ENCODE assay signal across 8 cellular contexts in genomic region chr13:44436589-44437337, GRCh38.
DNase-seq lines count a peak whose midpoint lies in the region; ATAC-seq, FAIRE-seq and TF ChIP-seq lines count a peak whose summit lies in the region.

No MANE protein-coding gene starts in this region.

- H3K36me3 ChIP-seq in SU-DHL-6 (ENCODE audit: low read length) (no peaks in the 10 kb centered on the region), astrocyte (ENCODE audit: insufficient read depth, low read length) (peaks cover 16% of the 10 kb centered on the region), heart right ventricle (peaks cover 0 to 25% (median 15%) of the 10 kb centered on the region in 9 donors), osteoblast (ENCODE audit: insufficient read depth, low read length) (peaks cover 24% of the 10 kb centered on the region)

- no peaks in the 10 kb centered on the region for H3K9me3 ChIP-seq in SU-DHL-6 (ENCODE audit: insufficient read depth, low read length)
- H3K9me3 ChIP-seq in astrocyte (ENCODE audit: insufficient read depth, low read depth, low read length), result no peaks in the 10 kb centered on the region
- no peaks in the 10 kb centered on the region for H3K9me3 ChIP-seq in heart right ventricle
- no peaks in the 10 kb centered on the region for H3K9me3 ChIP-seq in osteoblast (ENCODE audit: low read depth, low read length)

- no peak for FAIRE-seq in astrocyte (lab: Jason Lieb, UNC)

- peaks cover 21% of the 10 kb centered on the region for H3F3A ChIP-seq in SU-DHL-6 (ENCODE audit: insufficient read depth)

- no peaks in the 10 kb centered on the region for H3K9me3 Mint-ChIP-seq in astrocyte (ENCODE audit: unreplicated experiment)

- DNase-seq in G401 (ENCODE audit: low spot score) (peak; percentile 98), NCI-H1417 treated with DMSO at 0.1 percent for 48 hours (lab: John Stamatoyannopoulos, UW) (peak; percentile 76), astrocyte (ENCODE audit: low read depth) (peak; percentile 86), heart right ventricle (peak; percentile 95 to 96), osteoblast (ENCODE audit: insufficient read length, low spot score, missing footprints) (peak; percentile 92), ureter (ENCODE audit: low spot score) (peak; percentile 96)

- 0 to 1% methylated on average over 38 of the region's 38 CpGs for WGBS in heart right ventricle, 2 donors

- peak overlapping the region; percentile 65 for H3K4me3 ChIP-seq in SU-DHL-6 (ENCODE audit: insufficient read depth, low read length, poor library complexity, severe bottlenecking)
- peak overlapping the region; percentile 99 for H3K4me3 ChIP-seq in astrocyte (ENCODE audit: insufficient read depth, low read depth, low read length)
- peak overlapping the region; percentile 59 to 93 (median 70) for H3K4me3 ChIP-seq in heart right ventricle
- peak overlapping the region; percentile 84 for H3K4me3 ChIP-seq in osteoblast (ENCODE audit: insufficient read depth, low read length)

- H4K20me1 ChIP-seq in SU-DHL-6 (ENCODE audit: low read depth, low read length) (no peaks in the 10 kb centered on the region), astrocyte (ENCODE audit: insufficient read depth, low read length) (peaks cover 70% of the 10 kb centered on the region), osteoblast (ENCODE audit: insufficient read depth, low read length) (peaks cover 43% of the 10 kb centered on the region)

- H3K27me3 ChIP-seq in SU-DHL-6 (ENCODE audit: low read length) (no peaks in the 10 kb centered on the region), astrocyte (ENCODE audit: insufficient read depth, low read length) (no peaks in the 10 kb centered on the region), heart right ventricle (no peaks in the 10 kb centered on the region), osteoblast (ENCODE audit: insufficient read depth, low read length) (no peaks in the 10 kb centered on the region)

- peak overlapping the region; percentile 95 for H3K4me3 Mint-ChIP-seq in astrocyte (ENCODE audit: unreplicated experiment)

- H3K9me2 ChIP-seq in SU-DHL-6 (replicated peaks; ENCODE audit: insufficient read depth, low read length), result no peaks in the 10 kb centered on the region

- peaks cover 28% of the 10 kb centered on the region for H3K4me1 Mint-ChIP-seq in astrocyte (ENCODE audit: low read depth, unreplicated experiment)

- H3K9ac ChIP-seq in SU-DHL-6 (ENCODE audit: low read length) (peak overlapping the region; percentile 67), astrocyte (ENCODE audit: low read length) (peak overlapping the region; percentile 99)

- H3K36me3 Mint-ChIP-seq in astrocyte (ENCODE audit: low read depth, unreplicated experiment), result peaks cover 9% of the 10 kb centered on the region

- H3K27me3 Mint-ChIP-seq in astrocyte (ENCODE audit: low read depth, unreplicated experiment), result no peaks in the 10 kb centered on the region

- peak overlapping the region; percentile 91 for H3K27ac Mint-ChIP-seq in astrocyte (ENCODE audit: unreplicated experiment)

- intact Hi-C loops in heart right ventricle (cut with DNase I), result loop anchor here in 9 of 10 donors (1.0 to 10.0 kb wide), 27 partner anchors 49 to 530 kb away; partner anchors contain the start of gene SERP2 (in 1 of the 9)

- ATAC-seq in heart right ventricle (peak; percentile 91 to 95 (median 93)), GM21528 (IDR thresholded peaks at IDR 0.05; ENCODE audit: low FRiP score, unreplicated experiment) (no peak)

- H3K79me2 ChIP-seq in SU-DHL-6 (ENCODE audit: insufficient read depth, low read length) (no peaks in the 10 kb centered on the region), astrocyte (ENCODE audit: insufficient read depth, low read length) (peaks cover 49% of the 10 kb centered on the region), osteoblast (ENCODE audit: insufficient read depth, low read length) (peaks cover 41% of the 10 kb centered on the region)

- peaks cover 22% of the 10 kb centered on the region for H3K4me1 ChIP-seq in astrocyte (ENCODE audit: insufficient read depth, low read length)
- H3K4me1 ChIP-seq in heart right ventricle, result peaks cover 0 to 42% (median 41%) of the 10 kb centered on the region in 9 donors
- peaks cover 29% of the 10 kb centered on the region for H3K4me1 ChIP-seq in osteoblast (ENCODE audit: insufficient read depth, low read length)

- H2AFZ ChIP-seq in SU-DHL-6 (ENCODE audit: low read depth, low read length, severe bottlenecking) (peak overlapping the region; percentile 82), astrocyte (ENCODE audit: low read depth, low read length) (no peak overlapping the region), osteoblast (ENCODE audit: low read length) (no peak overlapping the region)

- peak overlapping the region; percentile 55 for H3K27ac ChIP-seq in SU-DHL-6 (ENCODE audit: low read depth, low read length)
- H3K27ac ChIP-seq in astrocyte (ENCODE audit: low read depth, low read length), result peak overlapping the region; percentile 95
- H3K27ac ChIP-seq in heart right ventricle, result peak overlapping the region; percentile 79 to 99 (median 94)
- peak overlapping the region; percentile 93 for H3K27ac ChIP-seq in osteoblast (ENCODE audit: low read depth, low read length)

- no peak for TF ChIP-seq CTCF in SU-DHL-6 (IDR thresholded peaks at IDR 0.05; ENCODE audit: insufficient read depth, low read length, poor library complexity, severe bottlenecking)
- TF ChIP-seq CTCF in astrocyte (IDR thresholded peaks at IDR 0.05; ENCODE audit: insufficient read depth, low read depth, low read length), result no peak
- TF ChIP-seq CTCF in heart right ventricle (IDR thresholded peaks at IDR 0.05), result no peak
- TF ChIP-seq CTCF in osteoblast (IDR thresholded peaks at IDR 0.05; ENCODE audit: extremely low read depth, low read depth, low read length), result no peak

- in situ Hi-C loops in G401 (cut with HindIII; ENCODE audit: low sequenced_read_pairs), result no loop called here

- H3K4me2 ChIP-seq in SU-DHL-6 (ENCODE audit: low read depth, low read length, poor library complexity, severe bottlenecking), result peak overlapping the region; percentile 83
- H3K4me2 ChIP-seq in astrocyte (ENCODE audit: low read length), result peak overlapping the region; percentile 82
- peak overlapping the region; percentile 97 for H3K4me2 ChIP-seq in osteoblast (ENCODE audit: insufficient read depth, low read length)
